ENCODE assay signal across 16 cellular contexts in the genomic region with DNA sequence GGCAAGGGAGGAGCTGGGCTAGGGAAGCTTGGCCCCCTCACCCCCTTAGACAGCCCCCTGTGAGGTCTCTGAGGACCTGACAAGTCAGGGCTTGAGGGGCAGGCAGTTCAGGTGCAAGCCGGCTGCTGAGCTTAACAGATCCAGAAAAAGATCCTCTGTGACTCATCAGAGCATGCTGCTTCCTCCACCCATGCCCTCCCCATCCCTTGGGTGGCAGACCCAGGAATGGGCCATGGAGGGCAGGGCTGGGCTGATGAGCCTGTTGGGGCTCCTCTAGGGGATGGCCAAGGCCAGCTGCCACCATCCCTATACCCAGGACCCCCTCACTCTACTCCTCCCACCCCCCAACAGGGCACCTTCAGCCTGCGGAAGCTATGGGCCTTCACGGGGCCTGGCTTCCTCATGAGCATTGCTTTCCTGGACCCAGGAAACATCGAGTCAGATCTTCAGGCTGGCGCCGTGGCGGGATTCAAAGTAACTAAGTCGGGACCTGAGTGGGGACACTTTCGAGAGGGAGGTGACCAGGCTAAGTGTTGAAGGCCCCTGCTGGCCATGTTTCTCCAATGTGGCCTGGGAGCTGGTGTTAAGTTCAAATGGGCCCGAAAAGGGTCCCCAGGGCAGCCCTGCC. TPM values are rescaled to one million over a fixed set of nuclear protein-coding genes. Genes with fewer than 3 reads are reported as not detected.
DNase-seq lines count a peak whose midpoint lies in the region; ATAC-seq and TF ChIP-seq lines count a peak whose summit lies in the region.
"Had no signal": no experiment of that assay in that cellular context is flagged by ENCODE, and none has a peak within 500 bp of the region (broad histone marks: within the 10 kb centered on the region; RNA-seq: fewer than 3 reads in every experiment).

No MANE protein-coding gene starts in this region.

- H3K4me2 ChIP-seq in PC-3 (ENCODE audit: low read length): no peak overlapping the region

- H3K4me1 ChIP-seq in PC-3 (ENCODE audit: insufficient read depth, low read length) (peaks cover 7% of the 10 kb centered on the region; the same call in 1 of the 2 replicates), left lung (peaks cover 0 to 57% of the 10 kb centered on the region in 2 donors), upper lobe of right lung (peaks cover 8% of the 10 kb centered on the region)

- TF ChIP-seq CTCF in PC-3 (conservative IDR thresholded peaks at IDR 0.05; ENCODE audit: low read depth, low read length) (no peak), left lung (IDR thresholded peaks at IDR 0.05) (no peak), upper lobe of right lung (IDR thresholded peaks at IDR 0.05) (no peak)

- H3K27ac ChIP-seq in PC-3 (ENCODE audit: low read length) (no peak overlapping the region), left lung (peak overlapping the region; percentile 56 to 89), upper lobe of right lung (peak overlapping the region; percentile 79)

- no peaks in the 10 kb centered on the region for H4K20me1 ChIP-seq in PC-3 (ENCODE audit: low read length)

- no peaks in the 10 kb centered on the region for H3F3A ChIP-seq in PC-3 (ENCODE audit: low read length, unreplicated experiment)

- H3K27me3 ChIP-seq in PC-3 (ENCODE audit: low read length) (no peaks in the 10 kb centered on the region), left lung (no peaks in the 10 kb centered on the region), upper lobe of right lung (no peaks in the 10 kb centered on the region)
- H3K27me3 ChIP-seq: heart left ventricle had no signal

- H3K4me3 ChIP-seq in PC-3 (ENCODE audit: low read length) (no peak overlapping the region), left lung (peak overlapping the region in 1 of 2 donors; percentile 55), upper lobe of right lung (peak overlapping the region; percentile 40)

- H3K36me3 ChIP-seq in PC-3 (ENCODE audit: low read depth, low read length) (no peaks in the 10 kb centered on the region), left lung (peaks cover 0 to 45% of the 10 kb centered on the region in 2 donors), upper lobe of right lung (no peaks in the 10 kb centered on the region)
- H3K36me3 ChIP-seq: heart left ventricle had no signal

- TF ChIP-seq POLR2A in erythroblast (IDR thresholded peaks at IDR 0.05; ENCODE audit: low read length): no peak

- no peaks in the 10 kb centered on the region for H3K79me2 ChIP-seq in PC-3 (ENCODE audit: low read length)

- BruUV-seq in PC-3 (replicated peaks; lab: Mats Ljungman, UMichigan): no TSS peak

- no peaks in the 10 kb centered on the region for H3K9me3 ChIP-seq in PC-3 (ENCODE audit: low read length)
- H3K9me3 ChIP-seq in left lung: no peaks in the 10 kb centered on the region
- H3K9me3 ChIP-seq in upper lobe of right lung: no peaks in the 10 kb centered on the region
- H3K9me3 ChIP-seq: heart left ventricle had no signal

- H3K9me2 ChIP-seq in PC-3 (replicated peaks; ENCODE audit: low read length): no peaks in the 10 kb centered on the region

- DNase-seq in SIG-M5 treated with dmso at 0.1 percent for 504 hours (lab: John Stamatoyannopoulos, UW; ENCODE audit: unreplicated experiment) (peak; percentile 46), SIG-M5 (lab: John Stamatoyannopoulos, UW) (no peak), PC-3 (peak; percentile 25), left lung (peak in 1 of 2 donors; percentile 72), upper lobe of right lung (peak; percentile 64), erythroblast (lab: John Stamatoyannopoulos, UW) (no peak), NCI-H345 (lab: John Stamatoyannopoulos, UW) (no peak), NCI-H1694 (lab: John Stamatoyannopoulos, UW) (no peak)
- DNase-seq: activated CD8-positive, alpha-beta memory T cell treated with anti-CD3 and anti-CD28 coated beads, Interleukin-2, amount 50 U/mL, for 48 hours; left cardiac atrium; naive thymus-derived CD4-positive, alpha-beta T cell; NCI-H1436 treated with DMSO at 0.1 percent for 48 hours; stimulated activated CD4-positive, alpha-beta T cell treated with anti-CD3 and anti-CD28 coated beads, Interleukin-2, amount 100 ng/mL, for 24 hours; trophoblast cell had no signal

- H3K9ac ChIP-seq in PC-3 (ENCODE audit: low read length): no peak overlapping the region

- peak; percentile 56; the same call in 1 of the 2 replicates for ATAC-seq in PC-3
- ATAC-seq in left lung: no peak
- peak; percentile 2 for ATAC-seq in upper lobe of right lung
- ATAC-seq: left cardiac atrium; naive thymus-derived CD4-positive, alpha-beta T cell had no signal

- CTCF ChIA-PET in PC-3 (lab: Charles Lee): no interaction called here

- H2AFZ ChIP-seq in PC-3 (ENCODE audit: low read length): no peak overlapping the region

- POLR2A ChIA-PET in PC-3 (lab: Charles Lee; ENCODE audit: unreplicated experiment): no interaction called here

- intact Hi-C loops in PC-3 (cut with micrococcal nuclease) (no loop called here), left lung (cut with DNase I) (no loop called here), upper lobe of right lung (cut with DNase I) (no loop called here)

RNA-seq across cellular contexts. Expression of a gene that starts 1.9 kb away (rescaled TPM):
- total RNA-seq in PC-3 (2014; rRNA removed) (0.17 and 0.33 TPM in 2 replicates), left lung (100 to 1,000 TPM in 1 of 2 donors, 10 to 100 TPM in 1; 98.2 to 194 TPM), upper lobe of right lung (302 TPM)

RNA-seq across cellular contexts. Expression of a gene that starts 15.7 kb away (rescaled TPM):
- total RNA-seq in PC-3 (2014; rRNA removed): 73.2 and 94.6 TPM in 2 replicates
- total RNA-seq in left lung: 100 to 1,000 TPM; 122 to 147 TPM
- total RNA-seq in upper lobe of right lung: 169 TPM

RNA-seq across cellular contexts. Expression of a gene that starts 27.3 kb away (rescaled TPM):
- total RNA-seq in PC-3 (2014; rRNA removed) (not detected in 2 replicates), left lung (1 to 10 TPM in 1 of 2 donors, under 1 TPM in 1; 0.55 to 3.3 TPM), upper lobe of right lung (0.64 TPM)
- total RNA-seq: left cardiac atrium, RPMI7951 had no signal

RNA-seq across cellular contexts. Expression of a gene that starts 34.9 kb away (rescaled TPM):
- total RNA-seq in PC-3 (2014; rRNA removed): 0.26 and 0.92 TPM in 2 replicates
- under 1 TPM in 1 of 2 donors, not detected in 1; 0.29 TPM for total RNA-seq in left lung
- total RNA-seq in upper lobe of right lung: not detected
- total RNA-seq: heart left ventricle, left cardiac atrium, RPMI7951 had no signal

Comparison
In these comparisons a context has a peak if more than half of its experiments do, and no peak if none do; other contexts are left out.
1. DNase-seq: peak in SIG-M5 treated with dmso at 0.1 percent for 504 hours (single experiment), PC-3 (single experiment) and upper lobe of right lung (single experiment); none in SIG-M5 (single experiment), erythroblast (0 of 2), NCI-H345 (single experiment) and NCI-H1694 (single experiment).
2. RNA of a gene that starts 1.9 kb away (total RNA-seq): 302 TPM in upper lobe of right lung (single experiment) and 98.2 to 194 TPM in left lung; 0.17 to 0.33 TPM in PC-3; every median in the first group is over 10 times any median in the second.